In the genomic region with DNA sequence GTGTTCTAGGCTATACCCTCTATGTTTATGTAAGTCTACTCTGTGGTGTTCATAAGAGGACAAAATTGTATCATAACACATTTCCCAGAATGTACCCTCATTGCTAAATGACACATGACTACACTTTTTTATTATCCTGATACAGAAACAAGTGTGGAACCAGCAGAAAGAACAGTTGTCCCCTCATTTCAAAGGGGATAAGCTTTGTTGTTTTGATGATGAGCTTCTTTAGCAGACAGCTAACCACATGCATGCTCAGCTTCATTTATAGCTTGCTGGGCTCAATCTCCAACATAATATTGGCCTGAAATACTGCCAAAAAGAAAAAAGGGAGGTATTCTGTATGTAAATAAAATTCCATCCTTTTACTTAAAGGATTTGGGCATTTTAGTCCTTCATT, we compare ENCODE assay signal across 13 cellular contexts.
DNase-seq lines count a peak whose midpoint lies in the region; ATAC-seq and TF ChIP-seq lines count a peak whose summit lies in the region.
"Had no signal": no experiment of that assay in that cellular context is flagged by ENCODE, and none has a peak within 500 bp of the region (broad histone marks: within the 10 kb centered on the region; RNA-seq: fewer than 3 reads in every experiment).

No MANE protein-coding gene starts in this region.

- H3K9me3 Mint-ChIP-seq in CD14-positive monocyte: peaks cover 0 to 11% (median 0%) of the 10 kb centered on the region in 7 donors

- no peak overlapping the region for H3K27ac Mint-ChIP-seq in CD14-positive monocyte
- H3K27ac Mint-ChIP-seq: CD8-positive, alpha-beta memory T cell; IgD-negative memory B cell had no signal

- H2AFZ ChIP-seq in OCI-LY1 (ENCODE audit: low read length): no peak overlapping the region
- H2AFZ ChIP-seq: GM23248 had no signal

- H3K4me3 ChIP-seq in OCI-LY1 (ENCODE audit: low read depth, low read length, poor library complexity, severe bottlenecking): no peak overlapping the region
- no peak overlapping the region for H3K4me3 ChIP-seq in mucosa of descending colon
- H3K4me3 ChIP-seq: GM23248 had no signal

- no peaks in the 10 kb centered on the region for H3K4me1 Mint-ChIP-seq in CD14-positive monocyte
- H3K4me1 Mint-ChIP-seq: CD8-positive, alpha-beta memory T cell; IgD-negative memory B cell had no signal

- peak overlapping the region; percentile 74 for H3K27ac ChIP-seq in OCI-LY1 (ENCODE audit: low read depth, low read length, poor library complexity, severe bottlenecking)
- H3K27ac ChIP-seq: 22Rv1, GM23248 had no signal

- TF ChIP-seq CTCF in OCI-LY1 (IDR thresholded peaks at IDR 0.05; ENCODE audit: low read length) (no peak), CD14-positive monocyte (IDR thresholded peaks at IDR 0.05) (no peak), mucosa of descending colon (IDR thresholded peaks at IDR 0.05) (no peak)

- DNase-seq in DMS79 treated with DMSO at 0.1 percent for 48 hours (lab: John Stamatoyannopoulos, UW): peak; percentile 32
- DNase-seq in DMS79 (lab: John Stamatoyannopoulos, UW): no peak
- DNase-seq in fibroblast of peridontal ligament (ENCODE audit: extremely low read depth): peak; percentile 43
- DNase-seq in CD14-positive monocyte (ENCODE audit: low spot score): no peak
- no peak for DNase-seq in mucosa of descending colon
- DNase-seq: Caco-2; CD8-positive, alpha-beta memory T cell; GM23248; H7 had no signal

- no peaks in the 10 kb centered on the region for H3K27me3 ChIP-seq in OCI-LY1 (ENCODE audit: insufficient read depth, low read length)

- H3K9me3 ChIP-seq in OCI-LY1 (ENCODE audit: low read length) (no peaks in the 10 kb centered on the region), mucosa of descending colon (no peaks in the 10 kb centered on the region)
- H3K9me3 ChIP-seq: Caco-2 had no signal

- H3K4me2 ChIP-seq in OCI-LY1 (ENCODE audit: low read length): peak overlapping the region; percentile 5; the same call in 1 of the 2 replicates

- H3K4me1 ChIP-seq in OCI-LY1 (ENCODE audit: insufficient read depth, low read length, severe bottlenecking) (peaks cover 55% of the 10 kb centered on the region), mucosa of descending colon (ENCODE audit: low read depth) (peaks cover 7% of the 10 kb centered on the region)
- H3K4me1 ChIP-seq: Caco-2 had no signal

- H3K36me3 ChIP-seq in OCI-LY1 (ENCODE audit: insufficient read depth, low read length): no peaks in the 10 kb centered on the region
- H3K36me3 ChIP-seq in mucosa of descending colon (ENCODE audit: low read depth): no peaks in the 10 kb centered on the region

- H3K79me2 ChIP-seq in OCI-LY1 (ENCODE audit: insufficient read depth, low read length): no peaks in the 10 kb centered on the region

- no peaks in the 10 kb centered on the region for H3F3A ChIP-seq in OCI-LY1 (ENCODE audit: insufficient read depth, low read length)

- intact Hi-C loops in CD14-positive monocyte (cut with micrococcal nuclease): no loop called here
- intact Hi-C loops in mucosa of descending colon (cut with DNase I, micrococcal nuclease): no loop called here

- peaks cover 0 to 2% (median 0%) of the 10 kb centered on the region in 3 donors for H3K27me3 Mint-ChIP-seq in CD14-positive monocyte (ENCODE audit: low read depth in 3 of 3)
- H3K27me3 Mint-ChIP-seq: CD8-positive, alpha-beta memory T cell; IgD-negative memory B cell had no signal

- ATAC-seq in GM21447 (IDR thresholded peaks at IDR 0.05; ENCODE audit: unreplicated experiment): no peak
- ATAC-seq in mucosa of descending colon: no peak

- no peak overlapping the region for H3K4me3 Mint-ChIP-seq in CD14-positive monocyte
- H3K4me3 Mint-ChIP-seq: CD8-positive, alpha-beta memory T cell; IgD-negative memory B cell had no signal

- no peak overlapping the region; the same call in 1 of the 2 replicates for H3K9ac ChIP-seq in OCI-LY1 (ENCODE audit: low read length)
- H3K9ac ChIP-seq: GM23248 had no signal

- H4K20me1 ChIP-seq in OCI-LY1 (ENCODE audit: insufficient read depth, low read length): no peaks in the 10 kb centered on the region

- H3K9me2 ChIP-seq in OCI-LY1 (ENCODE audit: low read depth, low read length): no peaks in the 10 kb centered on the region

- H3K36me3 Mint-ChIP-seq in CD14-positive monocyte: no peaks in the 10 kb centered on the region
- H3K36me3 Mint-ChIP-seq: CD8-positive, alpha-beta memory T cell; IgD-negative memory B cell had no signal

Comparison
In these comparisons a context has a peak if more than half of its experiments do, and no peak if none do; other contexts are left out.
1. DNase-seq: peak in DMS79 treated with DMSO at 0.1 percent for 48 hours (single experiment) and fibroblast of peridontal ligament (single experiment); none in DMS79 (single experiment), CD14-positive monocyte (single experiment) and mucosa of descending colon (0 of 3).